In the genomic region with DNA sequence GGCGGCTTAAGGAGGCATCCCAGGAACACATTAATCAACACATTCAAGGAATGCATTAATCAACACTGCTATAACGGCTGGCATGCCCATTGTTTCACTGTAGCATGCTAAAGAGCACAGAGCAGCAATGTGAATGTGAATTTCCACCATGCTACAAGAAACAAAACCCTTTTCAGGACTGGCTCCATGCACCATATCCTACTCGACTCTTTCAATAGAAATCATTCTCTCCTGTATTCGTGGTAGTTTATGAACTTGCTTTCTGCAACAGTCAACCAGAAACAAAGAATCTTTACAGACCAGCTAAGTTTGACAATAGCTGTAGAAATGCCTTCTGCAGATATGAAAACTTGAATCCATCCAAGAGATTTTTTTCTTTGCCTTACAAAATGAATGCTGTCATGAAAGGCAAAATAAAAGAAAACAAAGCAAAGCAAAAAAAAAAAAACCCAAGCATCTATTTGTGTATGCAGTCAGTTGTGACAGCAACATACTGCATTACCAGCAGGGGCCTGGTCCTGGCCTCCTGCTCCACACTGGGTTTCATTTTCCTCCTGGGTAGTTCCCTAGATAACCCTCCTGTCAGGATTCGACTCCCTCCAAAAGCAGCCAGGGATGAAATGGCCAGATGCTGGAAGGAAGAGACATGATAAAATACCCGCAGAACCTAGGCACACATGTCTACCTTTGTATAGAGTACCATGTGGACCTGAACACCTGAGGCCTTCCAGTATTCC, we compare ENCODE assay signal across 20 cellular contexts.
DNase-seq lines count a peak whose midpoint lies in the region; TF ChIP-seq lines count a peak whose summit lies in the region.
"Had no signal": no experiment of that assay in that cellular context is flagged by ENCODE, and none has a peak within 500 bp of the region (broad histone marks: within the 10 kb centered on the region; RNA-seq: fewer than 3 reads in every experiment).

No MANE protein-coding gene starts in this region.

- no peak overlapping the region for H3K14ac ChIP-seq in neuronal stem cell (ENCODE audit: low read length)

- H4K8ac ChIP-seq in neuronal stem cell (ENCODE audit: low read depth, low read length) = no peak overlapping the region

- no peaks in the 10 kb centered on the region for H3K9me2 ChIP-seq in Karpas-422 (replicated peaks; ENCODE audit: insufficient read depth, low read length)

- in situ Hi-C loops in ACHN (cut with HindIII; ENCODE audit: low pct_ligation_motif_present, low pct_unique_long_range_greater_than_20kb, low sequenced_read_pairs) = no loop called here

- H3K9me3 Mint-ChIP-seq in activated naive CD8-positive, alpha-beta T cell treated with anti-CD3 and anti-CD28 coated beads for 36 hours = no peaks in the 10 kb centered on the region
- H3K9me3 Mint-ChIP-seq: activated CD8-positive, alpha-beta T cell treated with anti-CD3 and anti-CD28 coated beads for 36 hours; T-helper 1 cell treated with Interleukin-12 subunit alpha and Interleukin-12 subunit beta and Interleukin-4 antibody, amounts not matched to agents 30 μg/mL and 1 μg/mL, for 36 hours; type B pancreatic cell had no signal

- H4K91ac ChIP-seq in neuronal stem cell (ENCODE audit: low read depth, low read length, poor library complexity) = peak overlapping the region; percentile 93

- H3K9me3 ChIP-seq in Karpas-422 (ENCODE audit: low read length) (no peaks in the 10 kb centered on the region), OCI-LY3 (ENCODE audit: insufficient read depth, low read length) (no peaks in the 10 kb centered on the region), neuronal stem cell (replicated peaks in 1 of 2; ENCODE audit: control insufficient read depth in 2 of 2, insufficient read depth in 1 of 2, low read depth in 1 of 2, low read length in 2 of 2) (no peaks in the 10 kb centered on the region)
- H3K9me3 ChIP-seq: BLaER1 treated with 17β-estradiol and CSF1 and Interleukin-3, amounts not matched to agents 10 nM and 100 nM; colonic mucosa had no signal

- no peak overlapping the region for H3K23ac ChIP-seq in neuronal stem cell (ENCODE audit: low read depth, low read length, poor library complexity)

- no peak overlapping the region for H3K4me3 Mint-ChIP-seq in activated naive CD8-positive, alpha-beta T cell treated with anti-CD3 and anti-CD28 coated beads for 36 hours
- H3K4me3 Mint-ChIP-seq: activated CD8-positive, alpha-beta T cell treated with anti-CD3 and anti-CD28 coated beads for 36 hours; immature natural killer cell; T-helper 1 cell treated with Interleukin-12 subunit alpha and Interleukin-12 subunit beta and Interleukin-4 antibody, amounts not matched to agents 30 μg/mL and 1 μg/mL, for 36 hours; type B pancreatic cell had no signal

- peak; percentile 29 for DNase-seq in Karpas-422
- peak in 1 of 10 donors; percentile 62 for DNase-seq in dorsolateral prefrontal cortex
- no peak for DNase-seq in neuronal stem cell (ENCODE audit: low spot score)
- no peak for DNase-seq in activated naive CD8-positive, alpha-beta T cell treated with anti-CD3 and anti-CD28 coated beads for 36 hours
- no peak for DNase-seq in activated CD4-positive, alpha-beta T cell treated with anti-CD3 and anti-CD28 coated beads for 1 hour
- DNase-seq in ACHN = no peak
- DNase-seq: activated CD8-positive, alpha-beta T cell treated with anti-CD3 and anti-CD28 coated beads for 36 hours; colonic mucosa; DMS153; immature natural killer cell; KG1; NCI-H1092; NCI-H446; SHP77; stimulated activated naive CD4-positive, alpha-beta T cell treated with Interleukin-2 at 50 U/mL for 16 hours had no signal

- no peak overlapping the region for H3K9ac ChIP-seq in Karpas-422 (ENCODE audit: low read length)
- no peak overlapping the region for H3K9ac ChIP-seq in OCI-LY3 (ENCODE audit: low read length)
- no peak overlapping the region for H3K9ac ChIP-seq in neuronal stem cell (ENCODE audit: low read depth, low read length, poor library complexity)
- H3K9ac ChIP-seq: BLaER1 treated with 17β-estradiol and CSF1 and Interleukin-3, amounts not matched to agents 10 nM and 100 nM; GM23248 had no signal

- peaks cover 2% of the 10 kb centered on the region for H3K79me1 ChIP-seq in neuronal stem cell (ENCODE audit: low read depth, low read length)

- TF ChIP-seq CTCF in OCI-LY3 (IDR thresholded peaks at IDR 0.05; ENCODE audit: low read depth, low read length) (no peak), dorsolateral prefrontal cortex (IDR thresholded peaks at IDR 0.05 in 54 of 56, conservative IDR thresholded peaks at IDR 0.05 in 2 of 56; ENCODE audit: low read depth in 1 of 56, partially characterized antibody in 56 of 56) (no peak)

- no peak overlapping the region for H2AK5ac ChIP-seq in neuronal stem cell (ENCODE audit: low read depth, low read length)

- H3K27ac Mint-ChIP-seq in activated naive CD8-positive, alpha-beta T cell treated with anti-CD3 and anti-CD28 coated beads for 36 hours = no peak overlapping the region
- H3K27ac Mint-ChIP-seq: activated CD8-positive, alpha-beta T cell treated with anti-CD3 and anti-CD28 coated beads for 36 hours; immature natural killer cell; T-helper 1 cell treated with Interleukin-12 subunit alpha and Interleukin-12 subunit beta and Interleukin-4 antibody, amounts not matched to agents 30 μg/mL and 1 μg/mL, for 36 hours; type B pancreatic cell had no signal

- H3K4me3 ChIP-seq in Karpas-422 (ENCODE audit: low read length) = no peak overlapping the region
- no peak overlapping the region for H3K4me3 ChIP-seq in OCI-LY3 (ENCODE audit: low read length)
- no peak overlapping the region for H3K4me3 ChIP-seq in dorsolateral prefrontal cortex
- no peak overlapping the region for H3K4me3 ChIP-seq in neuronal stem cell (ENCODE audit: low read length in 2 of 2)
- H3K4me3 ChIP-seq: BLaER1 treated with 17β-estradiol and CSF1 and Interleukin-3, amounts not matched to agents 10 nM and 100 nM; colonic mucosa; GM23248 had no signal

- no peaks in the 10 kb centered on the region for H3K27me3 Mint-ChIP-seq in activated naive CD8-positive, alpha-beta T cell treated with anti-CD3 and anti-CD28 coated beads for 36 hours
- H3K27me3 Mint-ChIP-seq: activated CD8-positive, alpha-beta T cell treated with anti-CD3 and anti-CD28 coated beads for 36 hours; type B pancreatic cell had no signal

- H3K27me3 ChIP-seq in Karpas-422 (ENCODE audit: low read length) (no peaks in the 10 kb centered on the region), OCI-LY3 (ENCODE audit: low read depth, low read length) (no peaks in the 10 kb centered on the region), dorsolateral prefrontal cortex (no peaks in the 10 kb centered on the region), neuronal stem cell (ENCODE audit: control insufficient read depth in 3 of 3, insufficient read depth in 3 of 3, low read depth in 1 of 3, low read length in 3 of 3) (no peaks in the 10 kb centered on the region)
- H3K27me3 ChIP-seq: BLaER1 treated with 17β-estradiol and CSF1 and Interleukin-3, amounts not matched to agents 10 nM and 100 nM; colonic mucosa had no signal

- H3K27ac ChIP-seq in Karpas-422 (ENCODE audit: low read length) (no peak overlapping the region), OCI-LY3 (ENCODE audit: low read length) (peak overlapping the region; percentile 96; the same call in 1 of the 2 replicates), dorsolateral prefrontal cortex (peak overlapping the region in 33 of 59 donors; percentile 2 to 75 (median 57)), neuronal stem cell (replicated peaks; ENCODE audit: low read length) (no peak overlapping the region)
- H3K27ac ChIP-seq: colonic mucosa had no signal

- no peak overlapping the region for H2BK15ac ChIP-seq in neuronal stem cell (ENCODE audit: low read length)

- H3K4me2 ChIP-seq in Karpas-422 (ENCODE audit: low read depth, low read length, poor library complexity, severe bottlenecking) (no peak overlapping the region), OCI-LY3 (ENCODE audit: low read length) (peak overlapping the region; percentile 67; the same call in 1 of the 2 replicates), neuronal stem cell (ENCODE audit: insufficient read depth, low read length, poor library complexity, severe bottlenecking) (no peak overlapping the region)

- H2BK120ac ChIP-seq in neuronal stem cell (ENCODE audit: low read depth, low read length) = no peak overlapping the region

- H2BK5ac ChIP-seq in neuronal stem cell (ENCODE audit: low read length) = no peak overlapping the region

- WGBS in neuronal stem cell (ENCODE audit: extremely low coverage in 2 of 2, insufficient read length in 2 of 2, insufficient replicate concordance in 1 of 2), 2 donors = no CpG with 5 or more reads among the region's 6 CpGs

- peaks cover 6% of the 10 kb centered on the region for H3K36me3 Mint-ChIP-seq in activated naive CD8-positive, alpha-beta T cell treated with anti-CD3 and anti-CD28 coated beads for 36 hours
- H3K36me3 Mint-ChIP-seq: immature natural killer cell, type B pancreatic cell had no signal

- intact Hi-C loops in dorsolateral prefrontal cortex (cut with DNase I) = loop anchor here in 1 of 2 donors (10.0 kb wide), 1 partner anchor 147 kb away; a partner anchor contains a TSS

- H3K4me1 Mint-ChIP-seq in activated naive CD8-positive, alpha-beta T cell treated with anti-CD3 and anti-CD28 coated beads for 36 hours = peaks cover 50% of the 10 kb centered on the region
- H3K4me1 Mint-ChIP-seq: immature natural killer cell had no signal

- no peaks in the 10 kb centered on the region for H4K20me1 ChIP-seq in Karpas-422 (ENCODE audit: insufficient read depth, low read depth, low read length)
- H4K20me1 ChIP-seq in OCI-LY3 (ENCODE audit: insufficient read depth, low read length) = no peaks in the 10 kb centered on the region; the same call in 1 of the 2 replicates
- H4K20me1 ChIP-seq: BLaER1 treated with 17β-estradiol and CSF1 and Interleukin-3, amounts not matched to agents 10 nM and 100 nM had no signal

- H3K36me3 ChIP-seq in Karpas-422 (ENCODE audit: insufficient read depth, low read length) (no peaks in the 10 kb centered on the region), OCI-LY3 (replicated peaks; ENCODE audit: low read depth, low read length) (no peaks in the 10 kb centered on the region), neuronal stem cell (replicated peaks in 1 of 2; ENCODE audit: control insufficient read depth in 2 of 2, insufficient read depth in 2 of 2, low read length in 2 of 2) (no peaks in the 10 kb centered on the region)
- H3K36me3 ChIP-seq: BLaER1 treated with 17β-estradiol and CSF1 and Interleukin-3, amounts not matched to agents 10 nM and 100 nM; colonic mucosa had no signal

- no peaks in the 10 kb centered on the region for H3K4me1 ChIP-seq in Karpas-422 (ENCODE audit: low read length)
- peaks cover 65% of the 10 kb centered on the region for H3K4me1 ChIP-seq in OCI-LY3 (ENCODE audit: low read length)
- H3K4me1 ChIP-seq in neuronal stem cell (ENCODE audit: control insufficient read depth in 2 of 2, insufficient read depth in 1 of 2, low read depth in 1 of 2, low read length in 2 of 2) = peaks cover 22 to 55% of the 10 kb centered on the region in 2 donors
- H3K4me1 ChIP-seq: colonic mucosa had no signal

- H3K4ac ChIP-seq in neuronal stem cell (ENCODE audit: low read length) = no peak overlapping the region

- H2BK12ac ChIP-seq in neuronal stem cell (ENCODE audit: low read length) = no peak overlapping the region

- no peak overlapping the region for H2AFZ ChIP-seq in Karpas-422 (ENCODE audit: low read length)
- no peak overlapping the region for H2AFZ ChIP-seq in OCI-LY3 (ENCODE audit: low read depth, low read length)
- H2AFZ ChIP-seq in neuronal stem cell (ENCODE audit: low read length) = no peak overlapping the region

- no peaks in the 10 kb centered on the region for H3K79me2 ChIP-seq in Karpas-422 (ENCODE audit: low read length)
- H3K79me2 ChIP-seq in OCI-LY3 (ENCODE audit: low read length) = peaks cover 70% of the 10 kb centered on the region

- no peak overlapping the region for H3K18ac ChIP-seq in neuronal stem cell (ENCODE audit: low read length)

Comparison
In these comparisons a context has a peak if more than half of its experiments do, and no peak if none do; other contexts are left out.
1. H3K27ac ChIP-seq: peak in OCI-LY3 (single experiment) and dorsolateral prefrontal cortex (33 of 59); none in Karpas-422 (single experiment) and neuronal stem cell (single experiment).